9 cellular contexts compared by ENCODE assay signal in genomic region chr11:117071344-117071787, GRCh38. TPM values are rescaled to one million over a fixed set of nuclear protein-coding genes. Genes with fewer than 3 reads are reported as not detected.
DNase-seq lines count a peak whose midpoint lies in the region; ATAC-seq lines count a peak whose summit lies in the region.
"Had no signal": no experiment of that assay in that cellular context is flagged by ENCODE, and none has a peak within 500 bp of the region (broad histone marks: within the 10 kb centered on the region; RNA-seq: fewer than 3 reads in every experiment).

No MANE protein-coding gene starts in this region.

- no peaks in the 10 kb centered on the region for H3K9me3 Mint-ChIP-seq in activated T-helper 1 cell treated with anti-CD3 and anti-CD28 coated beads, Interleukin-12 subunit alpha, Interleukin-12 subunit beta, Interleukin-2, Interleukin-4 antibody, amounts not matched to agents 30 ng/mL and 10 ng/mL and 1 ng/mL, durations not matched to agents 14 hours and 24 hours and 36 hours
- H3K9me3 Mint-ChIP-seq in activated T-helper 2 cell treated with anti-CD3 and anti-CD28 coated beads, Interferon-gamma antibody, Interleukin-2, Interleukin-4, amounts not matched to agents 10 μg/mL and 5 μg/mL and 100 μg/mL, durations not matched to agents 14 hours and 24 hours and 36 hours, result no peaks in the 10 kb centered on the region
- H3K9me3 Mint-ChIP-seq: activated naive CD8-positive, alpha-beta T cell treated with anti-CD3 and anti-CD28 coated beads, Interleukin-2, amount 10 ng/mL, durations not matched to agents 7 days and 5 days had no signal

- H3K4me1 Mint-ChIP-seq in activated T-helper 1 cell treated with anti-CD3 and anti-CD28 coated beads, Interleukin-12 subunit alpha, Interleukin-12 subunit beta, Interleukin-2, Interleukin-4 antibody, amounts not matched to agents 30 ng/mL and 10 ng/mL and 1 ng/mL, durations not matched to agents 14 hours and 24 hours and 36 hours (ENCODE audit: low read depth), result peaks cover 67% of the 10 kb centered on the region
- peaks cover 48% of the 10 kb centered on the region for H3K4me1 Mint-ChIP-seq in activated T-helper 2 cell treated with anti-CD3 and anti-CD28 coated beads, Interferon-gamma antibody, Interleukin-2, Interleukin-4, amounts not matched to agents 10 μg/mL and 5 μg/mL and 100 μg/mL, durations not matched to agents 14 hours and 24 hours and 36 hours (ENCODE audit: low read depth)

- H3K27ac Mint-ChIP-seq in activated T-helper 1 cell treated with anti-CD3 and anti-CD28 coated beads, Interleukin-12 subunit alpha, Interleukin-12 subunit beta, Interleukin-2, Interleukin-4 antibody, amounts not matched to agents 30 ng/mL and 10 ng/mL and 1 ng/mL, durations not matched to agents 14 hours and 24 hours and 36 hours, result peak overlapping the region; percentile 20
- H3K27ac Mint-ChIP-seq in activated T-helper 2 cell treated with anti-CD3 and anti-CD28 coated beads, Interferon-gamma antibody, Interleukin-2, Interleukin-4, amounts not matched to agents 10 μg/mL and 5 μg/mL and 100 μg/mL, durations not matched to agents 14 hours and 24 hours and 36 hours, result no peak overlapping the region
- H3K27ac Mint-ChIP-seq: activated naive CD8-positive, alpha-beta T cell treated with anti-CD3 and anti-CD28 coated beads, Interleukin-2, amount 10 ng/mL, durations not matched to agents 7 days and 5 days had no signal

- intact Hi-C loops in activated T-helper 1 cell treated with anti-CD3 and anti-CD28 coated beads, Interleukin-12 subunit alpha, Interleukin-12 subunit beta, Interleukin-2, Interleukin-4 antibody, amounts not matched to agents 30 ng/mL and 10 ng/mL and 1 ng/mL, durations not matched to agents 14 hours and 24 hours and 36 hours (cut with micrococcal nuclease), result no loop called here
- intact Hi-C loops in activated T-helper 2 cell treated with anti-CD3 and anti-CD28 coated beads, Interferon-gamma antibody, Interleukin-2, Interleukin-4, amounts not matched to agents 10 μg/mL and 5 μg/mL and 100 μg/mL, durations not matched to agents 14 hours and 24 hours and 36 hours (cut with micrococcal nuclease), result no loop called here

- no peak overlapping the region for H3K4me3 Mint-ChIP-seq in activated T-helper 1 cell treated with anti-CD3 and anti-CD28 coated beads, Interleukin-12 subunit alpha, Interleukin-12 subunit beta, Interleukin-2, Interleukin-4 antibody, amounts not matched to agents 30 ng/mL and 10 ng/mL and 1 ng/mL, durations not matched to agents 14 hours and 24 hours and 36 hours
- H3K4me3 Mint-ChIP-seq in activated T-helper 2 cell treated with anti-CD3 and anti-CD28 coated beads, Interferon-gamma antibody, Interleukin-2, Interleukin-4, amounts not matched to agents 10 μg/mL and 5 μg/mL and 100 μg/mL, durations not matched to agents 14 hours and 24 hours and 36 hours (ENCODE audit: low read depth), result no peak overlapping the region
- H3K4me3 Mint-ChIP-seq: activated naive CD8-positive, alpha-beta T cell treated with anti-CD3 and anti-CD28 coated beads, Interleukin-2, amount 10 ng/mL, durations not matched to agents 7 days and 5 days had no signal

- DNase-seq in NCI-H510A treated with DMSO at 0.1 percent for 48 hours (lab: John Stamatoyannopoulos, UW), result peak; percentile 62
- DNase-seq in NCI-H510A (lab: John Stamatoyannopoulos, UW), result no peak
- no peak for DNase-seq in activated T-helper 1 cell treated with anti-CD3 and anti-CD28 coated beads, Interleukin-12 subunit alpha, Interleukin-12 subunit beta, Interleukin-2, Interleukin-4 antibody, amounts not matched to agents 30 ng/mL and 10 ng/mL and 1 ng/mL, durations not matched to agents 14 hours and 24 hours and 36 hours (ENCODE audit: low spot score)
- peak; percentile 25 to 43 for DNase-seq in hippocampal formation (lab: John Stamatoyannopoulos, UW)
- peak; percentile 88 for DNase-seq in superior temporal gyrus (ENCODE audit: extremely low spot score)
- DNase-seq in activated CD4-positive, alpha-beta T cell treated with anti-CD3 and anti-CD28 coated beads for 4 hours, result no peak
- no peak for DNase-seq in activated T-helper 2 cell treated with anti-CD3 and anti-CD28 coated beads, Interferon-gamma antibody, Interleukin-2, Interleukin-4, amounts not matched to agents 10 μg/mL and 5 μg/mL and 100 μg/mL, durations not matched to agents 14 hours and 24 hours and 36 hours (ENCODE audit: low spot score)
- DNase-seq: activated naive CD8-positive, alpha-beta T cell treated with anti-CD3 and anti-CD28 coated beads, Interleukin-2, amount 10 ng/mL, durations not matched to agents 7 days and 5 days had no signal

- ATAC-seq in HG02678 (IDR thresholded peaks at IDR 0.05; ENCODE audit: unreplicated experiment), result no peak

- H3K27me3 Mint-ChIP-seq in activated T-helper 1 cell treated with anti-CD3 and anti-CD28 coated beads, Interleukin-12 subunit alpha, Interleukin-12 subunit beta, Interleukin-2, Interleukin-4 antibody, amounts not matched to agents 30 ng/mL and 10 ng/mL and 1 ng/mL, durations not matched to agents 14 hours and 24 hours and 36 hours (ENCODE audit: insufficient read depth), result no peaks in the 10 kb centered on the region
- H3K27me3 Mint-ChIP-seq in activated T-helper 2 cell treated with anti-CD3 and anti-CD28 coated beads, Interferon-gamma antibody, Interleukin-2, Interleukin-4, amounts not matched to agents 10 μg/mL and 5 μg/mL and 100 μg/mL, durations not matched to agents 14 hours and 24 hours and 36 hours (ENCODE audit: low read depth), result no peaks in the 10 kb centered on the region
- H3K27me3 Mint-ChIP-seq: activated naive CD8-positive, alpha-beta T cell treated with anti-CD3 and anti-CD28 coated beads, Interleukin-2, amount 10 ng/mL, durations not matched to agents 7 days and 5 days had no signal

- peaks cover 9% of the 10 kb centered on the region for H3K36me3 Mint-ChIP-seq in activated T-helper 1 cell treated with anti-CD3 and anti-CD28 coated beads, Interleukin-12 subunit alpha, Interleukin-12 subunit beta, Interleukin-2, Interleukin-4 antibody, amounts not matched to agents 30 ng/mL and 10 ng/mL and 1 ng/mL, durations not matched to agents 14 hours and 24 hours and 36 hours (ENCODE audit: low read depth)
- H3K36me3 Mint-ChIP-seq in activated T-helper 2 cell treated with anti-CD3 and anti-CD28 coated beads, Interferon-gamma antibody, Interleukin-2, Interleukin-4, amounts not matched to agents 10 μg/mL and 5 μg/mL and 100 μg/mL, durations not matched to agents 14 hours and 24 hours and 36 hours (ENCODE audit: low read depth), result peaks cover 3% of the 10 kb centered on the region

RNA-seq across cellular contexts. Expression of gene SIK3, which starts 26.9 kb away (rescaled TPM):
- total RNA-seq in activated T-helper 1 cell treated with anti-CD3 and anti-CD28 coated beads, Interleukin-12 subunit alpha, Interleukin-12 subunit beta, Interleukin-2, Interleukin-4 antibody, amounts not matched to agents 30 ng/mL and 10 ng/mL and 1 ng/mL, durations not matched to agents 14 hours and 24 hours and 36 hours, result 49.9 and 54.2 TPM in 2 replicates
- 25.3 and 25.6 TPM in 2 replicates for total RNA-seq in activated T-helper 2 cell treated with anti-CD3 and anti-CD28 coated beads, Interferon-gamma antibody, Interleukin-2, Interleukin-4, amounts not matched to agents 10 μg/mL and 5 μg/mL and 100 μg/mL, durations not matched to agents 14 hours and 24 hours and 36 hours

Comparison
In these comparisons a context has a peak if more than half of its experiments do, and no peak if none do; other contexts are left out.
1. DNase-seq: peak in NCI-H510A treated with DMSO at 0.1 percent for 48 hours (single experiment), hippocampal formation (2 of 2) and superior temporal gyrus (single experiment); none in NCI-H510A (single experiment), activated T-helper 1 cell treated with anti-CD3 and anti-CD28 coated beads, Interleukin-12 subunit alpha, Interleukin-12 subunit beta, Interleukin-2, Interleukin-4 antibody, amounts not matched to agents 30 ng/mL and 10 ng/mL and 1 ng/mL, durations not matched to agents 14 hours and 24 hours and 36 hours (single experiment), activated CD4-positive, alpha-beta T cell treated with anti-CD3 and anti-CD28 coated beads for 4 hours (0 of 2) and activated T-helper 2 cell treated with anti-CD3 and anti-CD28 coated beads, Interferon-gamma antibody, Interleukin-2, Interleukin-4, amounts not matched to agents 10 μg/mL and 5 μg/mL and 100 μg/mL, durations not matched to agents 14 hours and 24 hours and 36 hours (single experiment).